Comparison of ENCODE assay signal across 2 cellular contexts in genomic region chr1:30768830-30769718, GRCh38.
TF ChIP-seq lines count a peak whose summit lies in the region.

No MANE protein-coding gene starts in this region.

TF ChIP-seq in GM23338, 12 proteins besides CTCF, POLR2A, EP300 and RAD21:
- TF ChIP-seq JUNB (IDR thresholded peaks at IDR 0.05; ENCODE audit: unreplicated experiment) (no peak), ZNF114 (CRISPR knock-in tag; IDR thresholded peaks at IDR 0.05) (no peak), NANOG (IDR thresholded peaks at IDR 0.05; ENCODE audit: borderline replicate concordance) (no peak), EZH2phosphoT487 (IDR thresholded peaks at IDR 0.05; ENCODE audit: unreplicated experiment) (no peak), CREB1 (CRISPR knock-in tag; IDR thresholded peaks at IDR 0.05; ENCODE audit: low read depth) (no peak), ETS1 (IDR thresholded peaks at IDR 0.05) (no peak), STAT1 (IDR thresholded peaks at IDR 0.05; ENCODE audit: unreplicated experiment) (no peak), POLR2AphosphoS5 (IDR thresholded peaks at IDR 0.05; ENCODE audit: low read depth) (no peak), EZH2 (IDR thresholded peaks at IDR 0.05; ENCODE audit: low read depth, unreplicated experiment) (no peak)

TF ChIP-seq in K562, 482 proteins besides CTCF, POLR2A, EP300 and RAD21 (continues in another document):
- TF ChIP-seq HNRNPL (IDR thresholded peaks at IDR 0.05; ENCODE audit: low read depth, low read length) (no peak), SNIP1 (IDR thresholded peaks at IDR 0.05; ENCODE audit: low read depth) (no peak; the same call in 1 of the 2 replicates), GTF2A2 (tag; IDR thresholded peaks at IDR 0.05) (peak; percentile 72; the same call in 1 of the 2 replicates), IRF2 (CRISPR knock-in tag; IDR thresholded peaks at IDR 0.05) (no peak), CCAR2 (IDR thresholded peaks at IDR 0.05; ENCODE audit: low read depth, low read length) (peak; percentile 66; the same call in 1 of the 2 replicates), TAL1 (IDR thresholded peaks at IDR 0.05) (peak; percentile 100), GATAD2B (IDR thresholded peaks at IDR 0.05; ENCODE audit: borderline replicate concordance) (0 out of 2 replicates have a peak, but pooled peaks have one; percentile 78), ZNF175 (CRISPR knock-in tag; IDR thresholded peaks at IDR 0.05; ENCODE audit: low read depth) (peak; percentile 98), ELF1 (tag; IDR thresholded peaks at IDR 0.05) (peak; percentile 47; the same call in 1 of the 2 replicates), PATZ1 (CRISPR knock-in tag; IDR thresholded peaks at IDR 0.05; ENCODE audit: borderline replicate concordance) (peak; percentile 72), ZNF431 (CRISPR knock-in tag; IDR thresholded peaks at IDR 0.05) (peak; percentile 86), ZNF707 (CRISPR knock-in tag; conservative IDR thresholded peaks at IDR 0.05) (0 out of 2 replicates have a peak, but pooled peaks have one; percentile 8), HINFP (tag; conservative IDR thresholded peaks at IDR 0.05; ENCODE audit: low read depth) (peak; percentile 40; the same call in 1 of the 2 replicates), NRF1 (conservative IDR thresholded peaks at IDR 0.05 in 1 of 2, IDR thresholded peaks at IDR 0.05 in 1 of 2) (peak; percentile 82 to 86), ZNF445 (CRISPR knock-in tag; IDR thresholded peaks at IDR 0.05; ENCODE audit: low read depth) (peak; percentile 49; the same call in 1 of the 2 replicates), ZNF436 (CRISPR knock-in tag; IDR thresholded peaks at IDR 0.05) (no peak), ZBTB33 (CRISPR knock-in tag; IDR thresholded peaks at IDR 0.05) (peak; percentile 77), ZBTB8A (IDR thresholded peaks at IDR 0.05; ENCODE audit: partially characterized antibody) (no peak), E2F3 (CRISPR knock-in tag; IDR thresholded peaks at IDR 0.05) (peak; percentile 87; the same call in 1 of the 2 replicates), CGGBP1 (CRISPR knock-in tag; IDR thresholded peaks at IDR 0.05) (no peak; the same call in 1 of the 2 replicates), HDAC8 (tag; IDR thresholded peaks at IDR 0.05) (peak; percentile 92), HDAC1 (IDR thresholded peaks at IDR 0.05) (peak; percentile 68 to 99; a peak in 3 of 4 replicates), TFE3 (CRISPR knock-in tag; IDR thresholded peaks at IDR 0.05) (peak; percentile 8), ESRRA (IDR thresholded peaks at IDR 0.05; ENCODE audit: borderline replicate concordance, low read depth) (peak; percentile 98), NFYB (IDR thresholded peaks at IDR 0.05; ENCODE audit: extremely low read depth, insufficient read length) (peak; percentile 55), HMG20A (CRISPR knock-in tag; conservative IDR thresholded peaks at IDR 0.05) (no peak; the same call in 1 of the 2 replicates), XRCC5 (IDR thresholded peaks at IDR 0.05; ENCODE audit: low read depth, low read length) (peak; percentile 85), PURB (CRISPR knock-in tag; IDR thresholded peaks at IDR 0.05; ENCODE audit: low read depth) (no peak), ELF2 (CRISPR knock-in tag; IDR thresholded peaks at IDR 0.05) (peak; percentile 37; the same call in 1 of the 2 replicates), ELF4 (CRISPR knock-in tag; IDR thresholded peaks at IDR 0.05) (peak; percentile 100), NR0B1 (IDR thresholded peaks at IDR 0.05; ENCODE audit: partially characterized antibody) (no peak), KLF16 (IDR thresholded peaks at IDR 0.05) (peak; percentile 100), STAG1 (CRISPR knock-in tag; IDR thresholded peaks at IDR 0.05; ENCODE audit: borderline replicate concordance) (no peak), PHF21A (IDR thresholded peaks at IDR 0.05; ENCODE audit: borderline replicate concordance, low read depth) (peak; percentile 98; the same call in 1 of the 2 replicates), POLR2H (tag; IDR thresholded peaks at IDR 0.05; ENCODE audit: low read depth) (peak; percentile 87), ZKSCAN1 (IDR thresholded peaks at IDR 0.05; ENCODE audit: low read depth, low read length) (peak; percentile 85), POLR2AphosphoS2 (IDR thresholded peaks at IDR 0.05; ENCODE audit: low read length) (no peak), ZNF347 (CRISPR knock-in tag; IDR thresholded peaks at IDR 0.05; ENCODE audit: low read depth) (no peak; the same call in 1 of the 2 replicates), NONO (IDR thresholded peaks at IDR 0.05; ENCODE audit: low read depth in 2 of 2, low read length in 1 of 2) (peak in 1 of 2 experiments; percentile 96; a peak in 2 of 4 replicates), RHOXF2B (CRISPR knock-in tag; conservative IDR thresholded peaks at IDR 0.05) (0 out of 2 replicates have a peak, but pooled peaks have one; percentile 14), ZFP36 (IDR thresholded peaks at IDR 0.05; ENCODE audit: low read depth, low read length, partially characterized antibody) (no peak), E2F5 (CRISPR knock-in tag; IDR thresholded peaks at IDR 0.05) (peak; percentile 57; the same call in 1 of the 2 replicates), ZNF76 (CRISPR knock-in tag; IDR thresholded peaks at IDR 0.05; ENCODE audit: borderline replicate concordance) (peak; percentile 86), KAT8 (IDR thresholded peaks at IDR 0.05; ENCODE audit: low read depth) (no peak), USF2 (CRISPR knock-in tag; IDR thresholded peaks at IDR 0.05) (no peak), KLF10 (CRISPR knock-in tag; IDR thresholded peaks at IDR 0.05) (no peak), KAT2B (IDR thresholded peaks at IDR 0.05; ENCODE audit: low read depth, low read length) (no peak), HLTF (IDR thresholded peaks at IDR 0.05) (peak; percentile 100), RNF219 (CRISPR knock-in tag; IDR thresholded peaks at IDR 0.05) (no peak), SMARCA4 (IDR thresholded peaks at IDR 0.05) (peak; percentile 100), EZH2 (IDR thresholded peaks at IDR 0.05; ENCODE audit: borderline replicate concordance, low read depth, low read length) (peak; percentile 100), NBN (IDR thresholded peaks at IDR 0.05; ENCODE audit: low read depth) (peak; percentile 100), THRAP3 (IDR thresholded peaks at IDR 0.05; ENCODE audit: borderline replicate concordance) (peak; percentile 78; the same call in 1 of the 2 replicates), DDX20 (tag; IDR thresholded peaks at IDR 0.05; ENCODE audit: low read depth) (0 out of 2 replicates have a peak, but pooled peaks have one; percentile 13), ID3 (CRISPR knock-in tag; IDR thresholded peaks at IDR 0.05) (no peak; the same call in 1 of the 2 replicates), ID3 (tag; IDR thresholded peaks at IDR 0.05) (peak; percentile 96), RAD51 (IDR thresholded peaks at IDR 0.05; ENCODE audit: borderline replicate concordance, low read depth) (peak; percentile 54), MTA1 (IDR thresholded peaks at IDR 0.05; ENCODE audit: borderline replicate concordance) (peak; percentile 96)
